In the genomic region with DNA sequence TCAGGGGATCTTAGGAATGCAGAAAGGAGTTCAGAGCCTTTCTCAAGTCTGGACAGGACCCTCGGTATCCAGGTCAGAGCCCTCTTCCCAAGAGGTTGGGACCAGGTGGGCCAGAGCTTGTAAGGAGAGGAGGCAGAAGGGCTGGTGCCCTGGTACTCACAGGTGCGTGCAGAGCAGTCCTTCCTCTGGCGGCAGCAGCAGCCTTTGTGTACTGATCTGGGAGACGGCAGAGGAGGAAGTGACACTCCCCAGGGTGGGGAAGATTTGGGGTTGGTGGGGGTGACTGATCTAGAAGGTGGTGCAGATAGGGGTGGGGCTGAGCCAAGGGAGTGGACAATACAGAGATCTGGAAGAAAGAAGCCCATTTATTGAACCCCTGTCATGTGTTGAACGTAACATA, we compare ENCODE assay signal across 8 cellular contexts. TPM values are rescaled to one million over a fixed set of nuclear protein-coding genes. Genes with fewer than 3 reads are reported as not detected.
DNase-seq lines count a peak whose midpoint lies in the region; ATAC-seq and TF ChIP-seq lines count a peak whose summit lies in the region.

A gene with protein sequence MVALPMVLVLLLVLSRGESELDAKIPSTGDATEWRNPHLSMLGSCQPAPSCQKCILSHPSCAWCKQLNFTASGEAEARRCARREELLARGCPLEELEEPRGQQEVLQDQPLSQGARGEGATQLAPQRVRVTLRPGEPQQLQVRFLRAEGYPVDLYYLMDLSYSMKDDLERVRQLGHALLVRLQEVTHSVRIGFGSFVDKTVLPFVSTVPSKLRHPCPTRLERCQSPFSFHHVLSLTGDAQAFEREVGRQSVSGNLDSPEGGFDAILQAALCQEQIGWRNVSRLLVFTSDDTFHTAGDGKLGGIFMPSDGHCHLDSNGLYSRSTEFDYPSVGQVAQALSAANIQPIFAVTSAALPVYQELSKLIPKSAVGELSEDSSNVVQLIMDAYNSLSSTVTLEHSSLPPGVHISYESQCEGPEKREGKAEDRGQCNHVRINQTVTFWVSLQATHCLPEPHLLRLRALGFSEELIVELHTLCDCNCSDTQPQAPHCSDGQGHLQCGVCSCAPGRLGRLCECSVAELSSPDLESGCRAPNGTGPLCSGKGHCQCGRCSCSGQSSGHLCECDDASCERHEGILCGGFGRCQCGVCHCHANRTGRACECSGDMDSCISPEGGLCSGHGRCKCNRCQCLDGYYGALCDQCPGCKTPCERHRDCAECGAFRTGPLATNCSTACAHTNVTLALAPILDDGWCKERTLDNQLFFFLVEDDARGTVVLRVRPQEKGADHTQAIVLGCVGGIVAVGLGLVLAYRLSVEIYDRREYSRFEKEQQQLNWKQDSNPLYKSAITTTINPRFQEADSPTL (minus strand): TSS at position 210 of the 400 bp plus-strand sequence. CDS start 6,808 bp downstream, outside the sequence.

- H3K4me2 ChIP-seq in skeletal muscle satellite cell (ENCODE audit: low read length) = peak within 1 kb of the TSS; percentile 49

- no peak within 1 kb of the TSS for H3K4me3 ChIP-seq in skeletal muscle satellite cell (ENCODE audit: low read length)

- intact Hi-C loops in CD14-positive monocyte (cut with micrococcal nuclease) (no loop called here), left cardiac atrium (cut with DNase I) (no loop called here)
- intact Hi-C loops in activated T-helper 1 cell treated with anti-CD3 and anti-CD28 coated beads, Interleukin-12 subunit alpha, Interleukin-12 subunit beta, Interleukin-2, Interleukin-4 antibody, amounts not matched to agents 30 ng/mL and 10 ng/mL and 1 ng/mL, durations not matched to agents 14 hours and 24 hours and 36 hours (cut with micrococcal nuclease) = loop anchor here (5.0 kb wide), 2 partner anchors 200 to 235 kb away; a partner anchor contains a TSS

- no peak for DNase-seq in CD14-positive monocyte (ENCODE audit: low spot score)
- peak; percentile 37 for DNase-seq in NCI-H69 (lab: John Stamatoyannopoulos, UW)
- DNase-seq in activated T-helper 1 cell treated with anti-CD3 and anti-CD28 coated beads, Interleukin-12 subunit alpha, Interleukin-12 subunit beta, Interleukin-2, Interleukin-4 antibody, amounts not matched to agents 30 ng/mL and 10 ng/mL and 1 ng/mL, durations not matched to agents 14 hours and 24 hours and 36 hours (ENCODE audit: low spot score) = peak; percentile 58
- DNase-seq in NCI-H1417 treated with DMSO at 0.1 percent for 48 hours (lab: John Stamatoyannopoulos, UW) = no peak
- no peak for DNase-seq in left cardiac atrium
- DNase-seq in middle frontal gyrus (ENCODE audit: extremely low spot score, low spot score) = no peak

- H3K36me3 ChIP-seq in skeletal muscle satellite cell (ENCODE audit: insufficient read depth, low read length) = peaks cover 19% of the 10 kb centered on the region

- H3K4me3 Mint-ChIP-seq in CD14-positive monocyte = peak within 1 kb of the TSS; percentile 69 to 70
- H3K4me3 Mint-ChIP-seq in activated T-helper 1 cell treated with anti-CD3 and anti-CD28 coated beads, Interleukin-12 subunit alpha, Interleukin-12 subunit beta, Interleukin-2, Interleukin-4 antibody, amounts not matched to agents 30 ng/mL and 10 ng/mL and 1 ng/mL, durations not matched to agents 14 hours and 24 hours and 36 hours = peak within 1 kb of the TSS; percentile 82

- peak within 1 kb of the TSS; percentile 68 to 90 (median 88) for H3K27ac Mint-ChIP-seq in CD14-positive monocyte
- H3K27ac Mint-ChIP-seq in activated T-helper 1 cell treated with anti-CD3 and anti-CD28 coated beads, Interleukin-12 subunit alpha, Interleukin-12 subunit beta, Interleukin-2, Interleukin-4 antibody, amounts not matched to agents 30 ng/mL and 10 ng/mL and 1 ng/mL, durations not matched to agents 14 hours and 24 hours and 36 hours = peak within 1 kb of the TSS; percentile 92

- peaks cover 0 to 2% (median 0%) of the 10 kb centered on the region in 7 donors for H3K9me3 Mint-ChIP-seq in CD14-positive monocyte
- no peaks in the 10 kb centered on the region for H3K9me3 Mint-ChIP-seq in activated T-helper 1 cell treated with anti-CD3 and anti-CD28 coated beads, Interleukin-12 subunit alpha, Interleukin-12 subunit beta, Interleukin-2, Interleukin-4 antibody, amounts not matched to agents 30 ng/mL and 10 ng/mL and 1 ng/mL, durations not matched to agents 14 hours and 24 hours and 36 hours

- H3K27me3 Mint-ChIP-seq in CD14-positive monocyte (ENCODE audit: low read depth in 3 of 3) = peaks cover 0 to 3% (median under 1%) of the 10 kb centered on the region in 3 donors
- no peaks in the 10 kb centered on the region for H3K27me3 Mint-ChIP-seq in activated T-helper 1 cell treated with anti-CD3 and anti-CD28 coated beads, Interleukin-12 subunit alpha, Interleukin-12 subunit beta, Interleukin-2, Interleukin-4 antibody, amounts not matched to agents 30 ng/mL and 10 ng/mL and 1 ng/mL, durations not matched to agents 14 hours and 24 hours and 36 hours (ENCODE audit: insufficient read depth)

- peak within 1 kb of the TSS; percentile 50 for H3K9ac ChIP-seq in skeletal muscle satellite cell (ENCODE audit: low read depth, low read length)

- TF ChIP-seq CTCF in CD14-positive monocyte (IDR thresholded peaks at IDR 0.05) = no peak

- peaks cover 17% of the 10 kb centered on the region for H3K4me1 ChIP-seq in skeletal muscle satellite cell (ENCODE audit: control insufficient read depth, insufficient read depth, low read length)

- H3K9me3 ChIP-seq in skeletal muscle satellite cell (replicated peaks; ENCODE audit: low read length) = no peaks in the 10 kb centered on the region

- H3K4me1 Mint-ChIP-seq in CD14-positive monocyte = peaks cover 74% of the 10 kb centered on the region
- peaks cover 62% of the 10 kb centered on the region for H3K4me1 Mint-ChIP-seq in activated T-helper 1 cell treated with anti-CD3 and anti-CD28 coated beads, Interleukin-12 subunit alpha, Interleukin-12 subunit beta, Interleukin-2, Interleukin-4 antibody, amounts not matched to agents 30 ng/mL and 10 ng/mL and 1 ng/mL, durations not matched to agents 14 hours and 24 hours and 36 hours (ENCODE audit: low read depth)

- H3K36me3 Mint-ChIP-seq in CD14-positive monocyte = peaks cover 15 to 18% of the 10 kb centered on the region in 2 donors
- H3K36me3 Mint-ChIP-seq in activated T-helper 1 cell treated with anti-CD3 and anti-CD28 coated beads, Interleukin-12 subunit alpha, Interleukin-12 subunit beta, Interleukin-2, Interleukin-4 antibody, amounts not matched to agents 30 ng/mL and 10 ng/mL and 1 ng/mL, durations not matched to agents 14 hours and 24 hours and 36 hours (ENCODE audit: low read depth) = peaks cover 26% of the 10 kb centered on the region

- H3K27me3 ChIP-seq in skeletal muscle satellite cell (ENCODE audit: control insufficient read depth, insufficient read depth, low read length) = no peaks in the 10 kb centered on the region

- peak; percentile 32 for ATAC-seq in GM21367 (IDR thresholded peaks at IDR 0.05; ENCODE audit: unreplicated experiment)
- ATAC-seq in left cardiac atrium = no peak

RNA-seq across cellular contexts. Expression of the gene that starts here (rescaled TPM):
- polyA plus RNA-seq in CD14-positive monocyte = 10 to 100 TPM; 28.4 to 33.1 TPM
- total RNA-seq in activated T-helper 1 cell treated with anti-CD3 and anti-CD28 coated beads, Interleukin-12 subunit alpha, Interleukin-12 subunit beta, Interleukin-2, Interleukin-4 antibody, amounts not matched to agents 30 ng/mL and 10 ng/mL and 1 ng/mL, durations not matched to agents 14 hours and 24 hours and 36 hours = 258 and 266 TPM in 2 replicates
- total RNA-seq in skeletal muscle satellite cell (2012; rRNA removed) = under 0.01 and 1.5 TPM in 2 replicates
- total RNA-seq in left cardiac atrium = 1 to 10 TPM in 1 of 2 donors, under 1 TPM in 1; 0.81 to 2.1 TPM

Comparison
In these comparisons a context has a peak if more than half of its experiments do, and no peak if none do; other contexts are left out.
1. RNA of the gene that starts here (total RNA-seq): 258 to 266 TPM in activated T-helper 1 cell treated with anti-CD3 and anti-CD28 coated beads, Interleukin-12 subunit alpha, Interleukin-12 subunit beta, Interleukin-2, Interleukin-4 antibody, amounts not matched to agents 30 ng/mL and 10 ng/mL and 1 ng/mL, durations not matched to agents 14 hours and 24 hours and 36 hours; 0.81 to 2.1 TPM in left cardiac atrium; every median in the first group is over 10 times any median in the second.
2. DNase-seq: peak in NCI-H69 (single experiment) and activated T-helper 1 cell treated with anti-CD3 and anti-CD28 coated beads, Interleukin-12 subunit alpha, Interleukin-12 subunit beta, Interleukin-2, Interleukin-4 antibody, amounts not matched to agents 30 ng/mL and 10 ng/mL and 1 ng/mL, durations not matched to agents 14 hours and 24 hours and 36 hours (single experiment); none in CD14-positive monocyte (single experiment), NCI-H1417 treated with DMSO at 0.1 percent for 48 hours (single experiment), left cardiac atrium (single experiment) and middle frontal gyrus (single experiment).